Comparison of ENCODE assay signal across 8 cellular contexts in the genomic region with DNA sequence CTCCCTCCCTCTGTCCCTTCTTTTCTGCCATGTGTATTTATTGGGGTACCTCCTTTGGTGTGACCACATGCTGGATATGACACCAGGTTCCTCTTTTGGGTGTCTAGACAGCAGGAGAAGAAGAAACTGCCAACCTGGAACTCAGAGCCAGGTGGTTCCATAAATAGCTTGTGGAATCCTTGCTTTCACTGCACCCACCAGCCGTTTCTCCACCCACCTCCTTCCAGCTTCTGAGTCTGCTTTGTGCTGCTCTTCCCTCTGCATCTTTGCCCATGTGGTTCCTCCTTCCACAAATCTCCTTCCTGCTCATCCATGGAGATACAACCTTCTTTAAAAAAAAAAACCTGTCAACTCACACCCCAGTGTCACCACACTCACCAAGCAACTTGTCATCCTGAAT.
"Had no signal": no experiment of that assay in that cellular context is flagged by ENCODE, and none has a peak within 500 bp of the region (broad histone marks: within the 10 kb centered on the region; RNA-seq: fewer than 3 reads in every experiment).

No MANE protein-coding gene starts in this region.

- H3K36me3 ChIP-seq: HAP-1 had no signal

- H3K4me2 ChIP-seq: GM23338 had no signal

- H2AFZ ChIP-seq: GM23338 had no signal

- ATAC-seq: GM23338, HCT116, K562 had no signal

- H3K4me3 ChIP-seq: GM23338, HAP-1, K562 had no signal

- DNase-seq: H7, HFFc6, IMR-90, KG1 had no signal

- H3K4me1 ChIP-seq: HAP-1 had no signal

- H3K9me3 ChIP-seq: HAP-1 had no signal
